8 cellular contexts compared by ENCODE assay signal in the genomic region with DNA sequence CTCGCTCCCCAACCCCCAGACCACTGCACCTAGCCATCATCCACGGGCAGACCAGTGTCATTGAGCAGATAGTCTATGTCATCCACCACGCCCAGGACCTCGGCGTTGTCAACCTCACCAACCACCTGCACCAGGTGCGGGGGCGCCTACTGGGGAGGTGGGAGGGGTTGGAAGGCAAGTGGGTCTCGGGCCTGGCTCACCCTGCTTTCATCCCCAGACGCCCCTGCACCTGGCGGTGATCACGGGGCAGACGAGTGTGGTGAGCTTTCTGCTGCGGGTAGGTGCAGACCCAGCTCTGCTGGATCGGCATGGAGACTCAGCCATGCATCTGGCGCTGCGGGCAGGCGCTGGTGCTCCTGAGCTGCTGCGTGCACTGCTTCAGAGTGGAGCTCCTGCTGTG. TPM values are rescaled to one million over a fixed set of nuclear protein-coding genes. Genes with fewer than 3 reads are reported as not detected.
DNase-seq lines count a peak whose midpoint lies in the region; ATAC-seq lines count a peak whose summit lies in the region.

No MANE protein-coding gene starts in this region.

- peaks cover 8% of the 10 kb centered on the region for H3K36me3 ChIP-seq in CD8-positive, alpha-beta memory T cell (ENCODE audit: insufficient read depth, low read length)

- H3K4me1 ChIP-seq in CD8-positive, alpha-beta memory T cell (ENCODE audit: insufficient read depth, low read length), result peaks cover 33% of the 10 kb centered on the region

- CTCF ChIA-PET in CD8-positive, alpha-beta memory T cell (lab: Charles Lee), result interaction anchor here (0.7 to 5.9 kb wide), 23 partner anchors 7 to 255 kb away, joined by 3 to 64 read pairs (median 8); a partner anchor contains a TSS

- ATAC-seq in naive thymus-derived CD8-positive, alpha-beta T cell, result no peak
- no peak for ATAC-seq in GM19452 (IDR thresholded peaks at IDR 0.05; ENCODE audit: unreplicated experiment)

- H3K4me3 Mint-ChIP-seq in CD8-positive, alpha-beta memory T cell, result peak overlapping the region in 2 of 7 donors; percentile 75 to 76
- H3K4me3 Mint-ChIP-seq in IgD-negative memory B cell, result peak overlapping the region in 3 of 4 donors; percentile 62 to 86 (median 72)
- H3K4me3 Mint-ChIP-seq in activated naive CD8-positive, alpha-beta T cell, result peak overlapping the region; percentile 71
- H3K4me3 Mint-ChIP-seq in naive thymus-derived CD8-positive, alpha-beta T cell, result peak overlapping the region in 5 of 10 donors; percentile 48 to 77 (median 67)

- DNase-seq in CD8-positive, alpha-beta memory T cell, result no peak
- DNase-seq in naive thymus-derived CD8-positive, alpha-beta T cell, result no peak
- DNase-seq in NCI-H2029 (lab: John Stamatoyannopoulos, UW) (no peak), HUDEP-2 (lab: John Stamatoyannopoulos, UW; ENCODE audit: unreplicated experiment in 76 of 76) (no peak)
- DNase-seq in stimulated activated CD4-positive, alpha-beta T cell treated with anti-CD3 and anti-CD28 coated beads, Interleukin-4, amount 100 ng/mL, for 1 hour, result no peak

- H3K27ac ChIP-seq in CD8-positive, alpha-beta memory T cell (ENCODE audit: low read depth, low read length), result no peak overlapping the region

- H3K4me3 ChIP-seq in CD8-positive, alpha-beta memory T cell (ENCODE audit: low read length), result no peak overlapping the region

- H3K9me3 ChIP-seq in CD8-positive, alpha-beta memory T cell (ENCODE audit: low read length), result no peaks in the 10 kb centered on the region

- peaks cover 0 to 63% (median 0%) of the 10 kb centered on the region in 3 donors for H3K36me3 Mint-ChIP-seq in CD8-positive, alpha-beta memory T cell
- H3K36me3 Mint-ChIP-seq in IgD-negative memory B cell, result peaks cover 5% of the 10 kb centered on the region
- H3K36me3 Mint-ChIP-seq in activated naive CD8-positive, alpha-beta T cell, result peaks cover 2% of the 10 kb centered on the region
- H3K36me3 Mint-ChIP-seq in naive thymus-derived CD8-positive, alpha-beta T cell, result peaks cover 0 to 37% (median 0%) of the 10 kb centered on the region in 3 donors

- peaks cover 24 to 48% (median 25%) of the 10 kb centered on the region in 3 donors for H3K4me1 Mint-ChIP-seq in CD8-positive, alpha-beta memory T cell
- H3K4me1 Mint-ChIP-seq in IgD-negative memory B cell, result peaks cover 10 to 27% (median 25%) of the 10 kb centered on the region in 3 donors
- peaks cover 32% of the 10 kb centered on the region for H3K4me1 Mint-ChIP-seq in activated naive CD8-positive, alpha-beta T cell (ENCODE audit: low read depth)
- peaks cover 11 to 40% (median 39%) of the 10 kb centered on the region in 4 donors for H3K4me1 Mint-ChIP-seq in naive thymus-derived CD8-positive, alpha-beta T cell

- no peaks in the 10 kb centered on the region for H3K27me3 Mint-ChIP-seq in CD8-positive, alpha-beta memory T cell
- no peaks in the 10 kb centered on the region for H3K27me3 Mint-ChIP-seq in IgD-negative memory B cell
- no peaks in the 10 kb centered on the region for H3K27me3 Mint-ChIP-seq in activated naive CD8-positive, alpha-beta T cell
- no peaks in the 10 kb centered on the region for H3K27me3 Mint-ChIP-seq in naive thymus-derived CD8-positive, alpha-beta T cell

- peak overlapping the region in 6 of 8 donors; percentile 62 to 100 (median 88) for H3K27ac Mint-ChIP-seq in CD8-positive, alpha-beta memory T cell
- peak overlapping the region; percentile 90 to 100 (median 93) for H3K27ac Mint-ChIP-seq in IgD-negative memory B cell
- H3K27ac Mint-ChIP-seq in activated naive CD8-positive, alpha-beta T cell, result no peak overlapping the region
- peak overlapping the region in 9 of 10 donors; percentile 32 to 99 (median 88) for H3K27ac Mint-ChIP-seq in naive thymus-derived CD8-positive, alpha-beta T cell

- no peaks in the 10 kb centered on the region for H3K27me3 ChIP-seq in CD8-positive, alpha-beta memory T cell (ENCODE audit: insufficient read depth, low read length, poor library complexity, severe bottlenecking)

- H3K9me3 Mint-ChIP-seq in CD8-positive, alpha-beta memory T cell, result no peaks in the 10 kb centered on the region
- H3K9me3 Mint-ChIP-seq in IgD-negative memory B cell, result no peaks in the 10 kb centered on the region
- H3K9me3 Mint-ChIP-seq in activated naive CD8-positive, alpha-beta T cell (ENCODE audit: low read depth), result no peaks in the 10 kb centered on the region
- no peaks in the 10 kb centered on the region for H3K9me3 Mint-ChIP-seq in naive thymus-derived CD8-positive, alpha-beta T cell

- POLR2A ChIA-PET in CD8-positive, alpha-beta memory T cell (lab: Charles Lee), result interaction anchor here (0.8 to 1.8 kb wide), 4 partner anchors 10 to 169 kb away, joined by 3 to 8 read pairs (median 6); a partner anchor contains a TSS
- POLR2A ChIA-PET in naive thymus-derived CD8-positive, alpha-beta T cell (lab: Charles Lee), result interaction anchor here (0.6 to 8.9 kb wide), 9 partner anchors 11 to 933 kb away, joined by 3 to 102 read pairs (median 11); a partner anchor contains a TSS

RNA-seq across cellular contexts. Expression of a gene that starts 4.6 kb away (rescaled TPM):
- 100 to 1,000 TPM; 323 to 324 TPM for total RNA-seq in CD8-positive, alpha-beta memory T cell
- 14.0 TPM for polyA plus RNA-seq in CD8-positive, alpha-beta memory T cell
- 42.8 TPM for polyA plus RNA-seq in IgD-negative memory B cell
- total RNA-seq in naive thymus-derived CD8-positive, alpha-beta T cell, result 100 to 1,000 TPM; 111 to 123 TPM
- 10 to 100 TPM in 1 of 3 donors, 1 to 10 TPM in 2; 6.1 to 14.6 (median 9.1) TPM for polyA plus RNA-seq in naive thymus-derived CD8-positive, alpha-beta T cell

RNA-seq across cellular contexts. Expression of a gene that starts 18.5 kb away (rescaled TPM):
- 1 to 10 TPM; 2.5 to 3.2 TPM for total RNA-seq in CD8-positive, alpha-beta memory T cell
- 1.9 TPM for polyA plus RNA-seq in CD8-positive, alpha-beta memory T cell
- 2.8 TPM for polyA plus RNA-seq in IgD-negative memory B cell
- total RNA-seq in naive thymus-derived CD8-positive, alpha-beta T cell, result 10 to 100 TPM; 11.9 to 13.3 TPM
- polyA plus RNA-seq in naive thymus-derived CD8-positive, alpha-beta T cell, result 1 to 10 TPM; 4.9 to 5.9 (median 5.3) TPM

RNA-seq across cellular contexts. Expression of a gene that starts 20.6 kb away (rescaled TPM):
- total RNA-seq in CD8-positive, alpha-beta memory T cell, result 10 to 100 TPM; 13.5 to 16.3 TPM
- 33.4 TPM for polyA plus RNA-seq in CD8-positive, alpha-beta memory T cell
- polyA plus RNA-seq in IgD-negative memory B cell, result 40.5 TPM
- 10 to 100 TPM; 18.7 to 21.1 TPM for total RNA-seq in naive thymus-derived CD8-positive, alpha-beta T cell
- 10 to 100 TPM; 26.8 to 35.5 (median 28.5) TPM for polyA plus RNA-seq in naive thymus-derived CD8-positive, alpha-beta T cell

RNA-seq across cellular contexts. Expression of a gene that starts 32.3 kb away (rescaled TPM):
- total RNA-seq in CD8-positive, alpha-beta memory T cell, result 10 to 100 TPM; 62.4 to 64.8 TPM
- polyA plus RNA-seq in CD8-positive, alpha-beta memory T cell, result 61.7 TPM
- 51.8 TPM for polyA plus RNA-seq in IgD-negative memory B cell
- total RNA-seq in naive thymus-derived CD8-positive, alpha-beta T cell, result 10 to 100 TPM; 36.5 to 41.7 TPM
- 10 to 100 TPM; 60.6 to 76.9 (median 70.8) TPM for polyA plus RNA-seq in naive thymus-derived CD8-positive, alpha-beta T cell

RNA-seq across cellular contexts. Expression of a gene that starts 51.3 kb away (rescaled TPM):
- total RNA-seq in CD8-positive, alpha-beta memory T cell, result under 1 TPM; 0.57 to 0.62 TPM
- 0.70 TPM for polyA plus RNA-seq in CD8-positive, alpha-beta memory T cell
- polyA plus RNA-seq in IgD-negative memory B cell, result 0.70 TPM
- under 1 TPM; 0.52 to 0.73 TPM for total RNA-seq in naive thymus-derived CD8-positive, alpha-beta T cell
- polyA plus RNA-seq in naive thymus-derived CD8-positive, alpha-beta T cell, result under 1 TPM; 0.68 to 0.97 (median 0.68) TPM
